Comparison of ENCODE assay signal across 17 cellular contexts in genomic region chr5:151628112-151628823, GRCh38. TPM values are rescaled to one million over a fixed set of nuclear protein-coding genes. Genes with fewer than 3 reads are reported as not detected.
DNase-seq lines count a peak whose midpoint lies in the region; ATAC-seq, FAIRE-seq and TF ChIP-seq lines count a peak whose summit lies in the region.
"Had no signal": no experiment of that assay in that cellular context is flagged by ENCODE, and none has a peak within 500 bp of the region (broad histone marks: within the 10 kb centered on the region; RNA-seq: fewer than 3 reads in every experiment).

No MANE protein-coding gene starts in this region.

- H3K27ac ChIP-seq in H1 (ENCODE audit: low read depth, low read length) (no peak overlapping the region), mesenchymal stem cell (ENCODE audit: low read length, poor library complexity, severe bottlenecking) (peak overlapping the region; percentile 63), aorta (ENCODE audit: low read depth in 1 of 2, low read length in 2 of 2) (no peak overlapping the region)
- H3K27ac ChIP-seq: transverse colon, WERI-Rb-1 had no signal

- no peaks in the 10 kb centered on the region for H4K20me1 ChIP-seq in H1 (replicated peaks in 1 of 2; ENCODE audit: control insufficient read depth in 1 of 2, insufficient read depth in 2 of 2, low read length in 2 of 2)

- no peaks in the 10 kb centered on the region for H3K23me2 ChIP-seq in H1 (ENCODE audit: low read depth, low read length)

- no peaks in the 10 kb centered on the region for H3K9me3 ChIP-seq in H1 (ENCODE audit: insufficient read depth in 2 of 2, low read depth in 1 of 2, low read length in 1 of 2)
- no peaks in the 10 kb centered on the region for H3K9me3 ChIP-seq in mesenchymal stem cell (ENCODE audit: control insufficient read depth, low read length)
- no peaks in the 10 kb centered on the region for H3K9me3 ChIP-seq in aorta (ENCODE audit: control insufficient read depth, low read length)
- H3K9me3 ChIP-seq: transverse colon had no signal

- no peak overlapping the region for H2BK12ac ChIP-seq in H1 (ENCODE audit: low read depth, low read length)
- H2BK12ac ChIP-seq in mesenchymal stem cell (ENCODE audit: low read length in 2 of 2) = no peak overlapping the region

- 81% methylated on average over 7 of the region's 7 CpGs; no CpG with 5 or more reads in 1 of the 2 experiments for WGBS in H1 (ENCODE audit: extremely low coverage in 1 of 2, insufficient coverage in 1 of 2, insufficient read length in 1 of 2, insufficient replicate concordance in 2 of 2, low coverage in 1 of 2, low lambda C conversion rate in 2 of 2, missing lambda C conversion rate in 1 of 2), 2 experiments
- 88% methylated on average over 5 of the region's 7 CpGs for WGBS in mesenchymal stem cell
- WGBS in aorta, 2 donors = 40 to 42% methylated on average over 7 of the region's 7 CpGs

- POLR2A ChIA-PET in H1 (lab: Charles Lee; ENCODE audit: partially characterized antibody) = interaction anchor here (0.9 kb wide), 1 partner anchor 9 kb away, joined by 3 read pairs; no protein-coding TSS in a partner anchor

- H2BK120ac ChIP-seq in H1 (replicated peaks; ENCODE audit: low read depth, low read length) (no peak overlapping the region), mesenchymal stem cell (ENCODE audit: low read depth, low read length) (no peak overlapping the region)

- intact Hi-C loops in aorta (cut with DNase I) = no loop called here

- no peak for TF ChIP-seq CTCF in H1 (IDR thresholded peaks at IDR 0.05; ENCODE audit: control extremely low read depth in 1 of 3, insufficient read depth in 1 of 3, low read depth in 1 of 3, low read length in 3 of 3)

- H3K36me3 ChIP-seq in H1 (ENCODE audit: control insufficient read depth in 2 of 4, insufficient read depth in 4 of 4, low read length in 3 of 4) (no peaks in the 10 kb centered on the region), mesenchymal stem cell (ENCODE audit: control insufficient read depth in 1 of 2, insufficient read depth in 2 of 2, low read depth in 1 of 2, low read length in 2 of 2) (no peaks in the 10 kb centered on the region), aorta (ENCODE audit: control insufficient read depth in 1 of 2, insufficient read depth in 2 of 2, low read length in 1 of 2) (no peaks in the 10 kb centered on the region)
- H3K36me3 ChIP-seq: transverse colon, WERI-Rb-1 had no signal

- H3K23ac ChIP-seq in H1 (ENCODE audit: insufficient read length) (no peak overlapping the region), mesenchymal stem cell (ENCODE audit: low read length in 2 of 2) (no peak overlapping the region)

- H4K8ac ChIP-seq in H1 (ENCODE audit: extremely low read depth, insufficient read depth, low read length) (no peak overlapping the region; the same call in 1 of the 2 replicates), mesenchymal stem cell (ENCODE audit: low read length) (no peak overlapping the region)

- DNase-seq in LHCN-M2 (ENCODE audit: low read depth) (peak; percentile 37), H1 (ENCODE audit: low read depth in 1 of 2, low spot score in 2 of 2) (no peak), mesenchymal stem cell (no peak), aorta (peak; percentile 57 to 81), T-helper 9 cell (no peak), RCC 7860 (ENCODE audit: low spot score) (no peak)
- DNase-seq: activated gamma-delta T cell treated with Interleukin-2 at 50 U/mL for 16 hours; COR-L47; head of caudate nucleus; kidney glomerular epithelial cell; NCI-H1092; stimulated activated CD4-positive, alpha-beta T cell treated with anti-CD3 and anti-CD28 coated beads, Interleukin-1b, Interleukin-23, amount 100 ng/mL, for 48 hours; transverse colon; WERI-Rb-1 had no signal

- H3K4me2 ChIP-seq in H1 (ENCODE audit: insufficient read depth in 1 of 2, low read depth in 2 of 2, low read length in 2 of 2) (no peak overlapping the region), mesenchymal stem cell (ENCODE audit: low read length, poor library complexity, severe bottlenecking) (no peak overlapping the region)

- H2BK5ac ChIP-seq in H1 (ENCODE audit: low read depth, low read length) (no peak overlapping the region), mesenchymal stem cell (ENCODE audit: low read depth, low read length, poor library complexity, severe bottlenecking) (no peak overlapping the region)

- FAIRE-seq in H1 (lab: Jason Lieb, UNC) (no peak), RCC 7860 (lab: Jason Lieb, UNC) (no peak)
- FAIRE-seq: GM18507 had no signal

- H2AK5ac ChIP-seq in H1 (ENCODE audit: low read depth, low read length) (no peak overlapping the region), mesenchymal stem cell (ENCODE audit: low read length, severe bottlenecking) (no peak overlapping the region)

- no peak for TF ChIP-seq POLR2A in H1 (IDR thresholded peaks at IDR 0.05; ENCODE audit: control extremely low read depth in 1 of 2, low read depth in 2 of 2, low read length in 2 of 2)

- TF ChIP-seq EP300 in H1 (IDR thresholded peaks at IDR 0.05; ENCODE audit: borderline replicate concordance in 1 of 2, low read depth in 2 of 2, low read length in 2 of 2) = no peak

- H3K9ac ChIP-seq in H1 (replicated peaks in 1 of 4; ENCODE audit: extremely low read depth in 1 of 4, low read depth in 3 of 4, low read length in 3 of 4) = no peak overlapping the region
- no peak overlapping the region for H3K9ac ChIP-seq in mesenchymal stem cell (ENCODE audit: low read length)

- no peaks in the 10 kb centered on the region for H3K79me2 ChIP-seq in H1 (ENCODE audit: control insufficient read depth in 1 of 2, insufficient read depth in 2 of 2, low read length in 2 of 2)

- H3K27me3 ChIP-seq in H1 (replicated peaks in 1 of 4; ENCODE audit: control insufficient read depth in 3 of 4, extremely low read depth in 1 of 4, insufficient read depth in 3 of 4, low read length in 3 of 4) = no peaks in the 10 kb centered on the region
- peaks cover 0 to 2% of the 10 kb centered on the region in 2 experiments for H3K27me3 ChIP-seq in mesenchymal stem cell (ENCODE audit: control insufficient read depth in 1 of 2, insufficient read depth in 1 of 2, low read length in 2 of 2)
- H3K27me3 ChIP-seq in aorta (ENCODE audit: control insufficient read depth in 1 of 2, insufficient read depth in 2 of 2, low read length in 1 of 2) = no peaks in the 10 kb centered on the region
- H3K27me3 ChIP-seq: transverse colon had no signal

- ATAC-seq in aorta (ENCODE audit: low FRiP score) = peak; percentile 46
- ATAC-seq in GM19395 (IDR thresholded peaks at IDR 0.05; ENCODE audit: unreplicated experiment) = no peak

- CTCF ChIA-PET in H1 (lab: Charles Lee; ENCODE audit: partially characterized antibody) = interaction anchor here (0.6 to 5.7 kb wide), 8 partner anchors 10 to 343 kb away, joined by 3 to 32 read pairs (median 4); partner anchors contain the start of gene SLC36A1

- no peak overlapping the region for H2BK15ac ChIP-seq in H1 (ENCODE audit: low read length)
- H2BK15ac ChIP-seq in mesenchymal stem cell (ENCODE audit: low read depth, poor library complexity, severe bottlenecking) = no peak overlapping the region

- H3K4me1 ChIP-seq in H1 (replicated peaks in 1 of 4; ENCODE audit: control insufficient read depth in 3 of 4, insufficient read depth in 4 of 4, low read length in 3 of 4) (peaks cover 0 to 4% (median under 1%) of the 10 kb centered on the region in 4 experiments; a peak in 2 of 7 replicates), mesenchymal stem cell (ENCODE audit: control insufficient read depth, insufficient read depth, low read depth, low read length) (peaks cover 21% of the 10 kb centered on the region), aorta (ENCODE audit: control insufficient read depth in 1 of 2, insufficient read depth in 2 of 2, low read length in 2 of 2) (no peaks in the 10 kb centered on the region)
- H3K4me1 ChIP-seq: transverse colon had no signal

- no peak overlapping the region for H4K5ac ChIP-seq in H1 (ENCODE audit: insufficient read length, low read depth, low read length)

- no peak overlapping the region for H2AFZ ChIP-seq in H1 (ENCODE audit: low read length)
- H2AFZ ChIP-seq in mesenchymal stem cell (ENCODE audit: low read depth, low read length) = peak overlapping the region; percentile 6

- no peaks in the 10 kb centered on the region for H3K79me1 ChIP-seq in H1 (ENCODE audit: low read depth, low read length)
- H3K79me1 ChIP-seq in mesenchymal stem cell (replicated peaks; ENCODE audit: low read length, poor library complexity, severe bottlenecking) = no peaks in the 10 kb centered on the region

- H2BK20ac ChIP-seq in H1 (ENCODE audit: low read length) = no peak overlapping the region

- H3K4me3 ChIP-seq in H1 (ENCODE audit: extremely low read depth in 1 of 4, insufficient read depth in 2 of 4, low read depth in 3 of 4, low read length in 4 of 4) (no peak overlapping the region), mesenchymal stem cell (ENCODE audit: insufficient read depth in 1 of 2, low read depth in 1 of 2, low read length in 2 of 2) (no peak overlapping the region), aorta (ENCODE audit: low read length in 2 of 2) (no peak overlapping the region)
- H3K4me3 ChIP-seq: transverse colon had no signal

- H4K91ac ChIP-seq in H1 (replicated peaks; ENCODE audit: insufficient read length, low read length) (no peak overlapping the region), mesenchymal stem cell (ENCODE audit: low read length) (no peak overlapping the region)

- no peak overlapping the region for H3K14ac ChIP-seq in H1 (ENCODE audit: insufficient read length)
- H3K14ac ChIP-seq in mesenchymal stem cell (ENCODE audit: low read length in 2 of 2) = no peak overlapping the region

- H3K4ac ChIP-seq in H1 (replicated peaks; ENCODE audit: insufficient read length, low read depth, low read length) (no peak overlapping the region), mesenchymal stem cell (ENCODE audit: low read depth in 1 of 2, low read length in 2 of 2) (no peak overlapping the region)

- no peak overlapping the region for H3K56ac ChIP-seq in H1 (replicated peaks; ENCODE audit: insufficient read length, low read depth, low read length)

- TF ChIP-seq RAD21 in H1 (IDR thresholded peaks at IDR 0.05 in 1 of 2, conservative IDR thresholded peaks at IDR 0.05 in 1 of 2; ENCODE audit: low read depth in 2 of 2, low read length in 2 of 2) = no peak

- H3K18ac ChIP-seq in H1 (ENCODE audit: extremely low read depth, low read length) (peak overlapping the region; percentile 7; the same call in 1 of the 2 replicates), mesenchymal stem cell (ENCODE audit: low read depth in 1 of 2, low read length in 2 of 2) (no peak overlapping the region)

RNA-seq across cellular contexts. Expression of gene FAT2, which starts 37.1 kb away (rescaled TPM):
- total RNA-seq in LHCN-M2 (2014; rRNA removed) (0.13 TPM in 1 of 2 replicates, not detected in the other), aorta (under 1 TPM in 1 of 2 donors, not detected in 1; 0.15 TPM)
- 0.07 TPM for polyA plus RNA-seq in LHCN-M2 (2012)
- total RNA-seq in H1 (2021; fragmentation: NEBNext Ultra II Directional; extraction: Animal tissue kit (Norgen Biotek cat#: 25700)) = 0.29 and 0.30 TPM in 2 replicates
- polyA plus RNA-seq in H1 (2011; rRNA removed) (0.09 and 0.12 TPM in 2 replicates), aorta (not detected)
- 0.08 TPM for polyA plus RNA-seq in H1 (2011; cell fraction: cytosol; rRNA removed)
- polyA plus RNA-seq in H1 (2011; cell fraction: nucleus; rRNA removed) = 0.24 TPM
- 0.20 to 0.37 TPM (median 0.28 TPM) in 4 replicates for polyA plus RNA-seq in H1 (2012, experiment 1 of 2)
- polyA plus RNA-seq in H1 (2012, experiment 2 of 2) = 0.03 TPM
- 0.04 TPM for polyA plus RNA-seq in H1 (2013, experiment 1 of 2)
- 0.04 TPM for polyA plus RNA-seq in H1 (2013, experiment 2 of 2)
- polyA minus RNA-seq in H1 (2011; rRNA and poly(A)+ RNA removed) = 0.35 and 0.68 TPM in 2 replicates
- polyA minus RNA-seq in H1 (2011; cell fraction: cytosol; rRNA and poly(A)+ RNA removed) = 0.22 TPM
- 0.70 TPM for polyA minus RNA-seq in H1 (2011; cell fraction: nucleus; rRNA and poly(A)+ RNA removed)
- polyA plus RNA-seq in mesenchymal stem cell (2013, experiment 1 of 2) = not detected
- not detected for polyA plus RNA-seq in mesenchymal stem cell (2013, experiment 2 of 2)
- total RNA-seq: OCI-LY7, transverse colon had no signal

RNA-seq across cellular contexts. Expression of gene SPARC, which starts 58.4 kb away (rescaled TPM):
- total RNA-seq in LHCN-M2 (2014; rRNA removed) (797 and 1,163 TPM in 2 replicates), aorta (1,000 to 10,000 TPM; 2,087 to 2,608 TPM)
- 2,613 TPM for polyA plus RNA-seq in LHCN-M2 (2012)
- 438 and 452 TPM in 2 replicates for total RNA-seq in H1 (2021; fragmentation: NEBNext Ultra II Directional; extraction: Animal tissue kit (Norgen Biotek cat#: 25700))
- polyA plus RNA-seq in H1 (2011; rRNA removed) (375 and 434 TPM in 2 replicates), aorta (1,000 to 10,000 TPM; 1,151 to 1,861 TPM)
- polyA plus RNA-seq in H1 (2011; cell fraction: cytosol; rRNA removed) = 385 TPM
- 501 TPM for polyA plus RNA-seq in H1 (2011; cell fraction: nucleus; rRNA removed)
- polyA plus RNA-seq in H1 (2012, experiment 1 of 2) = 385 to 537 TPM (median 495 TPM) in 4 replicates
- polyA plus RNA-seq in H1 (2012, experiment 2 of 2) = 164 TPM
- 450 TPM for polyA plus RNA-seq in H1 (2013, experiment 1 of 2)
- polyA plus RNA-seq in H1 (2013, experiment 2 of 2) = 478 TPM
- 271 and 297 TPM in 2 replicates for polyA minus RNA-seq in H1 (2011; rRNA and poly(A)+ RNA removed)
- polyA minus RNA-seq in H1 (2011; cell fraction: cytosol; rRNA and poly(A)+ RNA removed) = 203 TPM
- 95.3 TPM for polyA minus RNA-seq in H1 (2011; cell fraction: nucleus; rRNA and poly(A)+ RNA removed)
- 5,201 TPM for polyA plus RNA-seq in mesenchymal stem cell (2013, experiment 1 of 2)
- 4,942 TPM for polyA plus RNA-seq in mesenchymal stem cell (2013, experiment 2 of 2)

Comparison
In these comparisons a context has a peak if more than half of its experiments do, and no peak if none do; other contexts are left out.
1. DNase-seq: peak in LHCN-M2 (single experiment) and aorta (2 of 2); none in H1 (0 of 2), mesenchymal stem cell (single experiment), T-helper 9 cell (single experiment) and RCC 7860 (single experiment).